28 cellular contexts compared by ENCODE assay signal in genomic region chr10:118768041-118768933, GRCh38.
"Had no signal": no experiment of that assay in that cellular context is flagged by ENCODE, and none has a peak within 500 bp of the region (broad histone marks: within the 10 kb centered on the region; RNA-seq: fewer than 3 reads in every experiment).

No MANE protein-coding gene starts in this region.

- H3K9me3 ChIP-seq: heart left ventricle, lower lobe of right lung, psoas muscle, sigmoid colon, tibial artery, upper lobe of right lung had no signal

- H3K36me3 ChIP-seq: heart left ventricle, left lung, lower lobe of right lung, neural progenitor cell, sigmoid colon, stomach, tibial artery, upper lobe of right lung, WERI-Rb-1 had no signal

- H3K27ac ChIP-seq: heart left ventricle, left lung, lower lobe of right lung, neural progenitor cell, parathyroid adenoma, psoas muscle, sigmoid colon, stomach, tibial artery, upper lobe of right lung, WERI-Rb-1 had no signal

- H3K9me3 Mint-ChIP-seq: activated T-cell treated with anti-CD3 and anti-CD28 coated beads, Interleukin-2, amount 50 U/mL, for 24 hours; natural killer cell had no signal

- H3K4me3 ChIP-seq: heart left ventricle, left lung, lower lobe of right lung, neural progenitor cell, psoas muscle, sigmoid colon, stomach, tibial artery, upper lobe of right lung had no signal

- H3K27ac Mint-ChIP-seq: activated T-cell treated with anti-CD3 and anti-CD28 coated beads, Interleukin-2, amount 50 U/mL, for 24 hours; natural killer cell; neural progenitor cell; stimulated activated memory B cell treated with anti-CD40 and anti-IgM and Interleukin-4, amounts not matched to agents 10 μg/mL and 1 μg/mL and 100 μg/mL, for 72 hours had no signal

- H3K4me1 Mint-ChIP-seq: natural killer cell; stimulated activated memory B cell treated with anti-CD40 and anti-IgM and Interleukin-4, amounts not matched to agents 10 μg/mL and 1 μg/mL and 100 μg/mL, for 72 hours had no signal

- H3K27me3 ChIP-seq: heart left ventricle, left lung, sigmoid colon, stomach, tibial artery, upper lobe of right lung had no signal

- ATAC-seq: activated CD4-positive, CD25-positive, alpha-beta regulatory T cell treated with anti-CD3 and anti-CD28 coated beads, Interleukin-2, amount 50 U/mL, for 24 hours; heart left ventricle; left lung; lower lobe of right lung; natural killer cell; psoas muscle; stimulated activated memory B cell treated with anti-CD40 and anti-IgM and Interleukin-4, amounts not matched to agents 10 μg/mL and 1 μg/mL and 100 μg/mL, for 72 hours; upper lobe of right lung had no signal

- H3K4me3 Mint-ChIP-seq: activated T-cell treated with anti-CD3 and anti-CD28 coated beads, Interleukin-2, amount 50 U/mL, for 24 hours; natural killer cell; neural progenitor cell; stimulated activated memory B cell treated with anti-CD40 and anti-IgM and Interleukin-4, amounts not matched to agents 10 μg/mL and 1 μg/mL and 100 μg/mL, for 72 hours had no signal

- DNase-seq: activated CD4-positive, alpha-beta T cell treated with anti-CD3 and anti-CD28 coated beads for 48 hours; activated CD4-positive, alpha-beta T cell treated with anti-CD3 and anti-CD28 coated beads, Interleukin-2, amount 50 U/mL, for 48 hours; activated CD8-positive, alpha-beta memory T cell treated with anti-CD3 and anti-CD28 coated beads for 24 hours; activated CD8-positive, alpha-beta memory T cell treated with anti-CD3 and anti-CD28 coated beads, Interleukin-2, amount 50 U/mL, for 48 hours; activated gamma-delta T cell; activated naive CD4-positive, alpha-beta T cell treated with anti-CD3 and anti-CD28 coated beads, Interleukin-2, amount 50 U/mL, for 16 hours; activated T-cell treated with anti-CD3 and anti-CD28 coated beads, Interleukin-2, amount 50 U/mL, for 24 hours; dermis blood vessel endothelial cell; effector CD4-positive, alpha-beta T cell; heart left ventricle; left lung; lower lobe of right lung; mesendoderm; natural killer cell; occipital lobe; psoas muscle; sigmoid colon; small intestine; stimulated activated CD4-positive, alpha-beta T cell treated with anti-CD3 and anti-CD28 coated beads, Interleukin-4, amount 100 ng/mL, for 4 hours; stimulated activated CD8-positive, alpha-beta memory T cell treated with anti-CD3 and anti-CD28 coated beads, Interleukin-4, amount 100 ng/mL, for 48 hours; stomach; tibial artery; upper lobe of right lung; WERI-Rb-1 had no signal

- H3K4me1 ChIP-seq: heart left ventricle, left lung, lower lobe of right lung, neural progenitor cell, parathyroid adenoma, sigmoid colon, stomach, tibial artery, upper lobe of right lung had no signal

- H3K27me3 Mint-ChIP-seq: activated T-cell treated with anti-CD3 and anti-CD28 coated beads, Interleukin-2, amount 50 U/mL, for 24 hours had no signal
